Comparison of ENCODE assay signal across 19 cellular contexts in genomic region chr10:133045556-133046483, GRCh38.
A peak's percentile ranks its signal among the peaks of the same experiment; 100 is the strongest.
DNase-seq lines count a peak whose midpoint lies in the region; ATAC-seq and TF ChIP-seq lines count a peak whose summit lies in the region.
"Had no signal": no experiment of that assay in that cellular context is flagged by ENCODE, and none has a peak within 500 bp of the region (broad histone marks: within the 10 kb centered on the region; RNA-seq: fewer than 3 reads in every experiment).

No MANE protein-coding gene starts in this region.

- peak; percentile 16; the same call in 1 of the 2 replicates for TF ChIP-seq RAD21 in Ishikawa (IDR thresholded peaks at IDR 0.05; ENCODE audit: low read depth)

- TF ChIP-seq EP300 in Ishikawa (IDR thresholded peaks at IDR 0.05; ENCODE audit: borderline replicate concordance): no peak

- peak; percentile 11 for DNase-seq in DMS79 treated with DMSO at 0.1 percent for 48 hours (lab: John Stamatoyannopoulos, UW)
- DNase-seq in left kidney (ENCODE audit: low read depth, low spot score): peak; percentile 70
- peak; percentile 66 for DNase-seq in retina
- no peak for DNase-seq in DMS 273 (lab: John Stamatoyannopoulos, UW; ENCODE audit: unreplicated experiment)
- no peak for DNase-seq in NCI-H146 treated with DMSO at 0.1 percent for 48 hours (lab: John Stamatoyannopoulos, UW; ENCODE audit: unreplicated experiment)
- no peak for DNase-seq in stimulated activated naive CD8-positive, alpha-beta T cell treated with anti-CD3 and anti-CD28 coated beads, Interleukin-15, Interleukin-2, amounts not matched to agents 100 U/mL and 50 U/mL, for 24 hours
- DNase-seq: AML-193; Caco-2; CD4-positive, CD25-positive, alpha-beta regulatory T cell; DMS53; NCI-H1092 treated with DMSO at 0.1 percent for 48 hours; NCI-H1694; NCI-H2171; NCI-H446; NCI-H69; NK-92 treated with Interleukin-12 subunit alpha and Interleukin-12 subunit beta, amount 100 ng/mL, for 24 hours; RPMI8226 had no signal

- ATAC-seq in stimulated activated naive CD8-positive, alpha-beta T cell treated with anti-CD3 and anti-CD28 coated beads, Interleukin-15, Interleukin-2, amounts not matched to agents 100 U/mL and 50 U/mL, for 24 hours: no peak
- ATAC-seq: GM23338 had no signal

TF ChIP-seq in Ishikawa, 13 proteins besides CTCF, POLR2A, EP300 and RAD21:
- no peak for TF ChIP-seq NFIC (IDR thresholded peaks at IDR 0.05)
- no peak for TF ChIP-seq FOXM1 (IDR thresholded peaks at IDR 0.05; ENCODE audit: borderline replicate concordance, low read depth)
- no peak for TF ChIP-seq TAF1 (IDR thresholded peaks at IDR 0.05; ENCODE audit: low read depth)
- no peak for TF ChIP-seq EGR1 (IDR thresholded peaks at IDR 0.05)
- TF ChIP-seq ZBTB7A (IDR thresholded peaks at IDR 0.05; ENCODE audit: low read depth): no peak
- TF ChIP-seq TCF12 (IDR thresholded peaks at IDR 0.05; ENCODE audit: low read depth): no peak
- no peak for TF ChIP-seq CEBPB (IDR thresholded peaks at IDR 0.05)
- no peak for TF ChIP-seq YY1 (IDR thresholded peaks at IDR 0.05; ENCODE audit: low read depth)
- no peak for TF ChIP-seq CREB1 (IDR thresholded peaks at IDR 0.05; ENCODE audit: low read depth)
- TF ChIP-seq, protein P1, sequence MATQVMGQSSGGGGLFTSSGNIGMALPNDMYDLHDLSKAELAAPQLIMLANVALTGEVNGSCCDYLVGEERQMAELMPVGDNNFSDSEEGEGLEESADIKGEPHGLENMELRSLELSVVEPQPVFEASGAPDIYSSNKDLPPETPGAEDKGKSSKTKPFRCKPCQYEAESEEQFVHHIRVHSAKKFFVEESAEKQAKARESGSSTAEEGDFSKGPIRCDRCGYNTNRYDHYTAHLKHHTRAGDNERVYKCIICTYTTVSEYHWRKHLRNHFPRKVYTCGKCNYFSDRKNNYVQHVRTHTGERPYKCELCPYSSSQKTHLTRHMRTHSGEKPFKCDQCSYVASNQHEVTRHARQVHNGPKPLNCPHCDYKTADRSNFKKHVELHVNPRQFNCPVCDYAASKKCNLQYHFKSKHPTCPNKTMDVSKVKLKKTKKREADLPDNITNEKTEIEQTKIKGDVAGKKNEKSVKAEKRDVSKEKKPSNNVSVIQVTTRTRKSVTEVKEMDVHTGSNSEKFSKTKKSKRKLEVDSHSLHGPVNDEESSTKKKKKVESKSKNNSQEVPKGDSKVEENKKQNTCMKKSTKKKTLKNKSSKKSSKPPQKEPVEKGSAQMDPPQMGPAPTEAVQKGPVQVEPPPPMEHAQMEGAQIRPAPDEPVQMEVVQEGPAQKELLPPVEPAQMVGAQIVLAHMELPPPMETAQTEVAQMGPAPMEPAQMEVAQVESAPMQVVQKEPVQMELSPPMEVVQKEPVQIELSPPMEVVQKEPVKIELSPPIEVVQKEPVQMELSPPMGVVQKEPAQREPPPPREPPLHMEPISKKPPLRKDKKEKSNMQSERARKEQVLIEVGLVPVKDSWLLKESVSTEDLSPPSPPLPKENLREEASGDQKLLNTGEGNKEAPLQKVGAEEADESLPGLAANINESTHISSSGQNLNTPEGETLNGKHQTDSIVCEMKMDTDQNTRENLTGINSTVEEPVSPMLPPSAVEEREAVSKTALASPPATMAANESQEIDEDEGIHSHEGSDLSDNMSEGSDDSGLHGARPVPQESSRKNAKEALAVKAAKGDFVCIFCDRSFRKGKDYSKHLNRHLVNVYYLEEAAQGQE (IDR thresholded peaks at IDR 0.05; ENCODE audit: low read depth): no peak
- no peak for TF ChIP-seq USF1 (IDR thresholded peaks at IDR 0.05)
- no peak for TF ChIP-seq MAX (IDR thresholded peaks at IDR 0.05)
- TF ChIP-seq TEAD4 (IDR thresholded peaks at IDR 0.05): no peak

Comparison
In these comparisons a context has a peak if more than half of its experiments do, and no peak if none do; other contexts are left out.
1. DNase-seq: peak in DMS79 treated with DMSO at 0.1 percent for 48 hours (single experiment), left kidney (single experiment) and retina (single experiment); none in DMS 273 (single experiment), NCI-H146 treated with DMSO at 0.1 percent for 48 hours (single experiment) and stimulated activated naive CD8-positive, alpha-beta T cell treated with anti-CD3 and anti-CD28 coated beads, Interleukin-15, Interleukin-2, amounts not matched to agents 100 U/mL and 50 U/mL, for 24 hours (single experiment).